ENCODE assay signal across 22 cellular contexts in genomic region chr11:7204778-7205177, GRCh38. TPM values are rescaled to one million over a fixed set of nuclear protein-coding genes. Genes with fewer than 3 reads are reported as not detected.
DNase-seq lines count a peak whose midpoint lies in the region; ATAC-seq lines count a peak whose summit lies in the region.
"Had no signal": no experiment of that assay in that cellular context is flagged by ENCODE, and none has a peak within 500 bp of the region (broad histone marks: within the 10 kb centered on the region; RNA-seq: fewer than 3 reads in every experiment).

No MANE protein-coding gene starts in this region.

- H3K27me3 ChIP-seq in GM23248 (replicated peaks; ENCODE audit: insufficient read depth) (no peaks in the 10 kb centered on the region), Karpas-422 (ENCODE audit: low read length) (no peaks in the 10 kb centered on the region)
- H3K27me3 ChIP-seq: vagina had no signal

- H3K27ac ChIP-seq in GM23248 (no peak overlapping the region), Karpas-422 (ENCODE audit: low read length) (no peak overlapping the region)
- H3K27ac ChIP-seq: vagina had no signal

- H3K36me3 ChIP-seq in GM23248 (ENCODE audit: low read depth) (no peaks in the 10 kb centered on the region), Karpas-422 (ENCODE audit: insufficient read depth, low read length) (no peaks in the 10 kb centered on the region)
- H3K36me3 ChIP-seq: vagina had no signal

- ATAC-seq in GM19351 (IDR thresholded peaks at IDR 0.05; ENCODE audit: unreplicated experiment) (no peak), HG02840 (IDR thresholded peaks at IDR 0.05; ENCODE audit: low FRiP score, unreplicated experiment) (no peak), GM21526 (IDR thresholded peaks at IDR 0.05; ENCODE audit: low FRiP score, unreplicated experiment) (no peak)
- ATAC-seq: right cardiac atrium; stimulated activated naive CD8-positive, alpha-beta T cell treated with anti-CD3 and anti-CD28 coated beads, Interleukin-15, amount 100 ng/mL, for 72 hours had no signal

- no peaks in the 10 kb centered on the region for H3K9me3 ChIP-seq in GM23248 (ENCODE audit: low read depth)
- H3K9me3 ChIP-seq in Karpas-422 (ENCODE audit: low read length): no peaks in the 10 kb centered on the region
- H3K9me3 ChIP-seq: vagina had no signal

- WGBS in GM23248 (ENCODE audit: low coverage in 1 of 2, low lambda C conversion rate in 2 of 2, missing lambda C conversion rate in 2 of 2), 2 experiments: 13 to 16% methylated on average over 4 of the region's 4 CpGs

- H3K4me2 ChIP-seq in GM23248 (ENCODE audit: unreplicated experiment) (no peak overlapping the region), Karpas-422 (ENCODE audit: low read depth, low read length, poor library complexity, severe bottlenecking) (no peak overlapping the region)

- DNase-seq in GM23248: peak; percentile 60
- DNase-seq in amniotic epithelial cell (ENCODE audit: low read depth): peak; percentile 64
- peak; percentile 23 for DNase-seq in fibroblast of peridontal ligament (ENCODE audit: extremely low read depth)
- peak; percentile 73 for DNase-seq in renal cortical epithelial cell (ENCODE audit: low read depth)
- DNase-seq in Karpas-422: no peak
- DNase-seq: activated CD8-positive, alpha-beta memory T cell treated with anti-CD3 and anti-CD28 coated beads for 24 hours; erythroblast; hypothalamus; KBM-7; NCI-H1048; NCI-H2081; NCI-H510A; nucleus accumbens; right cardiac atrium; SIG-M5; stimulated activated naive CD8-positive, alpha-beta T cell treated with anti-CD3 and anti-CD28 coated beads, Interleukin-15, amount 100 ng/mL, for 72 hours had no signal

- no peaks in the 10 kb centered on the region for H3K79me2 ChIP-seq in GM23248 (ENCODE audit: insufficient read depth)
- H3K79me2 ChIP-seq in Karpas-422 (ENCODE audit: low read length): no peaks in the 10 kb centered on the region

- in situ Hi-C loops in GM23248 (cut with MboI): no loop called here

- H3K4me3 ChIP-seq in GM23248 (no peak overlapping the region), Karpas-422 (ENCODE audit: low read length) (no peak overlapping the region)
- H3K4me3 ChIP-seq: vagina had no signal

- H3K4me1 ChIP-seq in GM23248 (ENCODE audit: insufficient read depth) (no peaks in the 10 kb centered on the region), Karpas-422 (ENCODE audit: low read length) (no peaks in the 10 kb centered on the region)
- H3K4me1 ChIP-seq: vagina had no signal

- H3K9me2 ChIP-seq in GM23248 (ENCODE audit: insufficient read depth): no peaks in the 10 kb centered on the region
- no peaks in the 10 kb centered on the region for H3K9me2 ChIP-seq in Karpas-422 (replicated peaks; ENCODE audit: insufficient read depth, low read length)

- H2AFZ ChIP-seq in GM23248 (no peak overlapping the region), Karpas-422 (ENCODE audit: low read length) (no peak overlapping the region)

- no peak overlapping the region for H3K9ac ChIP-seq in GM23248
- H3K9ac ChIP-seq in Karpas-422 (ENCODE audit: low read length): no peak overlapping the region

- H3F3A ChIP-seq in GM23248 (ENCODE audit: insufficient read depth): no peaks in the 10 kb centered on the region

- H4K20me1 ChIP-seq in GM23248 (ENCODE audit: insufficient read depth): no peaks in the 10 kb centered on the region
- no peaks in the 10 kb centered on the region for H4K20me1 ChIP-seq in Karpas-422 (ENCODE audit: insufficient read depth, low read depth, low read length)

RNA-seq across cellular contexts. Expression of gene SYT9, which starts 46.9 kb away (rescaled TPM):
- total RNA-seq in GM23248 (2014; rRNA removed; shearing (Covaris generic)): not detected in 2 replicates
- polyA plus RNA-seq in GM23248 (2016; fragmentation: Nextera tagmentation; extraction: Ambion mirVana): not detected in 2 replicates
- total RNA-seq in renal cortical epithelial cell: not detected in 2 replicates
- total RNA-seq in Karpas-422 (2014; rRNA removed; shearing (Covaris generic); ENCODE audit: low replicate concordance): not detected in 2 replicates
- total RNA-seq: activated T-helper 1 cell treated with anti-CD3 and anti-CD28 coated beads, Interleukin-12 subunit alpha, Interleukin-12 subunit beta, Interleukin-2, Interleukin-4 antibody, amounts not matched to agents 30 ng/mL and 10 ng/mL and 1 ng/mL, durations not matched to agents 14 hours and 24 hours and 36 hours; T-helper 1 cell treated with Interleukin-12 subunit alpha and Interleukin-12 subunit beta and Interleukin-4 antibody, amounts not matched to agents 30 ng/mL and 1 ng/mL, for 36 hours had no signal
